20 cellular contexts compared by ENCODE assay signal in genomic region chr17:2963332-2964027, GRCh38.
"Had no signal": no experiment of that assay in that cellular context is flagged by ENCODE, and none has a peak within 500 bp of the region (broad histone marks: within the 10 kb centered on the region; RNA-seq: fewer than 3 reads in every experiment).

No MANE protein-coding gene starts in this region.

- H3K4me3 Mint-ChIP-seq: activated CD4-positive, alpha-beta T cell treated with anti-CD3 and anti-CD28 coated beads, Interleukin-2, amount 10 ng/mL, durations not matched to agents 7 days and 5 days; activated naive CD4-positive, alpha-beta T cell treated with anti-CD3 and anti-CD28 coated beads, Interleukin-2, amount 10 ng/mL, durations not matched to agents 7 days and 5 days; memory B cell; natural killer cell had no signal

- H3K79me2 ChIP-seq: hepatocyte had no signal

- H3K36me3 ChIP-seq: adrenal gland, cardiac muscle cell, right atrium auricular region, transverse colon had no signal

- H2AFZ ChIP-seq: hepatocyte had no signal

- H3K27me3 Mint-ChIP-seq: activated CD4-positive, alpha-beta T cell treated with anti-CD3 and anti-CD28 coated beads, Interleukin-2, amount 10 ng/mL, durations not matched to agents 7 days and 5 days; activated naive CD4-positive, alpha-beta T cell treated with anti-CD3 and anti-CD28 coated beads, Interleukin-2, amount 10 ng/mL, durations not matched to agents 7 days and 5 days; memory B cell; progenitor cell of endocrine pancreas had no signal

- H3K36me3 Mint-ChIP-seq: activated naive CD4-positive, alpha-beta T cell treated with anti-CD3 and anti-CD28 coated beads, Interleukin-2, amount 10 ng/mL, durations not matched to agents 7 days and 5 days; natural killer cell had no signal

- H3K27ac Mint-ChIP-seq: activated CD4-positive, alpha-beta T cell treated with anti-CD3 and anti-CD28 coated beads, Interleukin-2, amount 10 ng/mL, durations not matched to agents 7 days and 5 days; activated naive CD4-positive, alpha-beta T cell treated with anti-CD3 and anti-CD28 coated beads, Interleukin-2, amount 10 ng/mL, durations not matched to agents 7 days and 5 days; memory B cell had no signal

- H3K9me3 Mint-ChIP-seq: activated CD4-positive, alpha-beta T cell treated with anti-CD3 and anti-CD28 coated beads, Interleukin-2, amount 10 ng/mL, durations not matched to agents 7 days and 5 days; activated naive CD4-positive, alpha-beta T cell treated with anti-CD3 and anti-CD28 coated beads, Interleukin-2, amount 10 ng/mL, durations not matched to agents 7 days and 5 days; memory B cell; natural killer cell had no signal

- H3K4me1 Mint-ChIP-seq: activated CD4-positive, alpha-beta T cell treated with anti-CD3 and anti-CD28 coated beads, Interleukin-2, amount 10 ng/mL, durations not matched to agents 7 days and 5 days; activated naive CD4-positive, alpha-beta T cell treated with anti-CD3 and anti-CD28 coated beads, Interleukin-2, amount 10 ng/mL, durations not matched to agents 7 days and 5 days; memory B cell had no signal

- H3K27ac ChIP-seq: cardiac muscle cell, hepatocyte, left lung, right atrium auricular region, transverse colon had no signal

- H3K27me3 ChIP-seq: adrenal gland, cardiac muscle cell, hepatocyte, left lung, right atrium auricular region, transverse colon had no signal

- ATAC-seq: esophagus mucosa, left lung, natural killer cell had no signal

- FAIRE-seq: colon, keratinocyte, small intestine, TTC549 had no signal

- DNase-seq: activated CD4-positive, alpha-beta T cell treated with anti-CD3 and anti-CD28 coated beads, Interleukin-2, amount 10 ng/mL, durations not matched to agents 7 days and 5 days; activated CD4-positive, CD25-positive, alpha-beta regulatory T cell; activated naive CD4-positive, alpha-beta T cell treated with anti-CD3 and anti-CD28 coated beads, Interleukin-2, amount 10 ng/mL, durations not matched to agents 7 days and 5 days; activated T-cell treated with anti-CD3 and anti-CD28 coated beads, Interleukin-2, amount 50 U/mL, for 1 hour; natural killer cell; small intestine; stimulated activated CD4-positive, alpha-beta T cell treated with anti-CD3 and anti-CD28 coated beads, Interleukin-4, amount 100 ng/mL, for 24 hours; stimulated activated naive CD4-positive, alpha-beta T cell treated with Interleukin-2 at 50 U/mL for 16 hours; transverse colon had no signal

- H3K4me3 ChIP-seq: adrenal gland, cardiac muscle cell, hepatocyte, left lung, right atrium auricular region, transverse colon had no signal

- H3K4me2 ChIP-seq: hepatocyte had no signal

- H3K9me3 ChIP-seq: adrenal gland, left lung, right atrium auricular region, transverse colon had no signal
